9 cellular contexts compared by ENCODE assay signal in genomic region chr2:37829202-37829601, GRCh38.
DNase-seq lines count a peak whose midpoint lies in the region; ATAC-seq and TF ChIP-seq lines count a peak whose summit lies in the region.
"Had no signal": no experiment of that assay in that cellular context is flagged by ENCODE, and none has a peak within 500 bp of the region (broad histone marks: within the 10 kb centered on the region; RNA-seq: fewer than 3 reads in every experiment).

No MANE protein-coding gene starts in this region.

- TF ChIP-seq CTCF in AG09319 (IDR thresholded peaks at IDR 0.05; ENCODE audit: low read depth, low read length) (no peak), mammary epithelial cell (conservative IDR thresholded peaks at IDR 0.05 in 1 of 2, IDR thresholded peaks at IDR 0.05 in 1 of 2; ENCODE audit: extremely low read depth in 1 of 2, insufficient read depth in 1 of 2, low read depth in 1 of 2, low read length in 2 of 2) (no peak), lower lobe of right lung (IDR thresholded peaks at IDR 0.05) (no peak)

- H2AFZ ChIP-seq in mammary epithelial cell (ENCODE audit: low read depth, low read length) = no peak overlapping the region

- intact Hi-C loops in mammary epithelial cell (cut with micrococcal nuclease) (no loop called here), lower lobe of right lung (cut with DNase I) (no loop called here), posterior vena cava (cut with DNase I) (loop anchor here in 1 of 2 donors (10.0 kb wide), 1 partner anchor 54 kb away; no protein-coding TSS in a partner anchor)

- in situ Hi-C loops in mammary epithelial cell (cut with MboI; ENCODE audit: low sequenced_read_pairs in 2 of 2) = no loop called here

- no peaks in the 10 kb centered on the region for H3K36me3 ChIP-seq in mammary epithelial cell (ENCODE audit: insufficient read depth, low read length)
- H3K36me3 ChIP-seq in lower lobe of right lung = no peaks in the 10 kb centered on the region

- H3K27ac ChIP-seq in mammary epithelial cell (ENCODE audit: insufficient read depth, low read depth, low read length) = no peak overlapping the region
- peak overlapping the region; percentile 48 for H3K27ac ChIP-seq in lower lobe of right lung
- H3K27ac ChIP-seq: epithelial cell of prostate had no signal

- peak; percentile 70 to 79 for ATAC-seq in lower lobe of right lung
- ATAC-seq in HG02884 (IDR thresholded peaks at IDR 0.05; ENCODE audit: unreplicated experiment) = no peak
- no peak for ATAC-seq in GM18519 (IDR thresholded peaks at IDR 0.05; ENCODE audit: low FRiP score, unreplicated experiment)

- peak; percentile 89 for DNase-seq in AG09319 (ENCODE audit: extremely low read depth, low read depth)
- DNase-seq in M059J (ENCODE audit: low read depth) = peak; percentile 95
- DNase-seq in mammary epithelial cell = peak; percentile 71
- peak; percentile 76 for DNase-seq in lower lobe of right lung
- no peak for DNase-seq in posterior vena cava (ENCODE audit: low spot score)
- DNase-seq in NCI-H524 treated with DMSO at 0.1 percent for 48 hours (lab: John Stamatoyannopoulos, UW) = no peak

- H3K9me3 ChIP-seq in mammary epithelial cell (replicated peaks; ENCODE audit: insufficient read depth, low read length) = no peaks in the 10 kb centered on the region
- no peaks in the 10 kb centered on the region for H3K9me3 ChIP-seq in lower lobe of right lung

- H3K9ac ChIP-seq in mammary epithelial cell (ENCODE audit: insufficient read depth, low read length) = no peak overlapping the region

- H4K20me1 ChIP-seq in mammary epithelial cell (ENCODE audit: insufficient read depth, low read length) = no peaks in the 10 kb centered on the region

- H3K27me3 ChIP-seq in mammary epithelial cell (ENCODE audit: insufficient read depth, low read length) (no peaks in the 10 kb centered on the region), lower lobe of right lung (ENCODE audit: low read depth) (no peaks in the 10 kb centered on the region)

- H3K4me2 ChIP-seq in mammary epithelial cell (ENCODE audit: insufficient read depth, low read depth, low read length) = no peak overlapping the region

- dilution Hi-C loops in mammary epithelial cell (cut with HindIII; ENCODE audit: low sequenced_read_pairs) = loop anchor here (25.0 kb wide), 1 partner anchor 417 kb away; no protein-coding TSS in a partner anchor

- H3K4me1 ChIP-seq in mammary epithelial cell (ENCODE audit: insufficient read depth, low read length) (no peaks in the 10 kb centered on the region), lower lobe of right lung (peaks cover 31% of the 10 kb centered on the region)

- CTCF ChIA-PET in mammary epithelial cell (lab: Charles Lee; ENCODE audit: low non-redundant PET) = no interaction called here

- H3K79me2 ChIP-seq in mammary epithelial cell (ENCODE audit: insufficient read depth, low read length) = no peaks in the 10 kb centered on the region

- no TSS peak for BruUV-seq in mammary epithelial cell (replicated peaks; lab: Mats Ljungman, UMichigan)

- 50% methylated on average over 1 of the region's 3 CpGs for WGBS in mammary epithelial cell (ENCODE audit: low coverage, missing lambda C conversion rate)

- H3K4me3 ChIP-seq in mammary epithelial cell (replicated peaks in 1 of 3; ENCODE audit: insufficient read depth in 1 of 3, low read depth in 2 of 3, low read length in 3 of 3) = no peak overlapping the region
- H3K4me3 ChIP-seq in lower lobe of right lung = no peak overlapping the region

Comparison
In these comparisons a context has a peak if more than half of its experiments do, and no peak if none do; other contexts are left out.
1. DNase-seq: peak in AG09319 (single experiment), M059J (single experiment), mammary epithelial cell (single experiment) and lower lobe of right lung (single experiment); none in posterior vena cava (single experiment) and NCI-H524 treated with DMSO at 0.1 percent for 48 hours (single experiment).
2. ATAC-seq: peak in lower lobe of right lung (2 of 2); none in HG02884 (single experiment) and GM18519 (single experiment).